Comparison of ENCODE assay signal across 8 cellular contexts in genomic region chr2:45938649-45939511, GRCh38.
DNase-seq lines count a peak whose midpoint lies in the region; ATAC-seq and TF ChIP-seq lines count a peak whose summit lies in the region.

No MANE protein-coding gene starts in this region.

- POLR2A ChIA-PET in naive thymus-derived CD8-positive, alpha-beta T cell (lab: Charles Lee), result no interaction called here

- H3K4me3 ChIP-seq in SJSA1, result no peak overlapping the region
- H3K4me3 ChIP-seq in heart left ventricle, result peak overlapping the region in 1 of 12 donors; percentile 4
- no peak overlapping the region for H3K4me3 ChIP-seq in skeletal muscle cell (ENCODE audit: low read depth, low read length)

- no peaks in the 10 kb centered on the region for H3K27me3 Mint-ChIP-seq in naive thymus-derived CD8-positive, alpha-beta T cell

- no peaks in the 10 kb centered on the region for H3K36me3 ChIP-seq in SJSA1
- H3K36me3 ChIP-seq in heart left ventricle, result no peaks in the 10 kb centered on the region

- intact Hi-C loops in heart left ventricle (cut with DNase I), result loop anchor here in 9 of 10 donors (1.0 to 10.0 kb wide), 9 partner anchors 52 to 352 kb away; no protein-coding TSS in a partner anchor

- TF ChIP-seq POLR2A in heart left ventricle (IDR thresholded peaks at IDR 0.05), result no peak

- peaks cover 3 to 6% (median 4%) of the 10 kb centered on the region in 4 donors for H3K4me1 Mint-ChIP-seq in naive thymus-derived CD8-positive, alpha-beta T cell

- no peak overlapping the region for H3K4me3 Mint-ChIP-seq in naive thymus-derived CD8-positive, alpha-beta T cell

- H3K9me3 ChIP-seq in SJSA1 (replicated peaks) (no peaks in the 10 kb centered on the region), heart left ventricle (no peaks in the 10 kb centered on the region)

- H3K4me1 ChIP-seq in SJSA1 (replicated peaks), result peaks cover 34% of the 10 kb centered on the region
- H3K4me1 ChIP-seq in heart left ventricle, result peaks cover 2 to 32% (median 14%) of the 10 kb centered on the region in 12 donors

- no peaks in the 10 kb centered on the region for H3K9me3 Mint-ChIP-seq in naive thymus-derived CD8-positive, alpha-beta T cell

- no peak for TF ChIP-seq CTCF in heart left ventricle (IDR thresholded peaks at IDR 0.05)

- WGBS in heart left ventricle, 4 donors, result 61 to 74% (median 70%) methylated on average over 13 of the region's 13 CpGs

- peak; percentile 49 to 81 (median 76) for ATAC-seq in heart left ventricle
- ATAC-seq in naive thymus-derived CD8-positive, alpha-beta T cell, result no peak
- no peak for ATAC-seq in HG03135 (IDR thresholded peaks at IDR 0.05; ENCODE audit: unreplicated experiment)

- peak; percentile 89 for DNase-seq in GM04503 (ENCODE audit: low read depth)
- peak; percentile 94 to 96 for DNase-seq in SJSA1 (ENCODE audit: low read depth in 1 of 2, low spot score in 2 of 2)
- DNase-seq in heart left ventricle, result peak; percentile 48 to 75 (median 68)
- peak; percentile 92 for DNase-seq in skeletal muscle cell (ENCODE audit: low read depth)
- no peak for DNase-seq in naive thymus-derived CD8-positive, alpha-beta T cell
- no peak for DNase-seq in NCI-H1694 (lab: John Stamatoyannopoulos, UW)
- no peak for DNase-seq in activated effector memory CD4-positive, alpha-beta T cell treated with anti-CD3 and anti-CD28 coated beads, Interleukin-2, amount 50 U/mL, for 16 hours

- H3K36me3 Mint-ChIP-seq in naive thymus-derived CD8-positive, alpha-beta T cell, result no peaks in the 10 kb centered on the region

- no peak overlapping the region for H3K27ac Mint-ChIP-seq in naive thymus-derived CD8-positive, alpha-beta T cell

- H3K27ac ChIP-seq in SJSA1, result peak overlapping the region; percentile 82
- peak overlapping the region in 6 of 12 donors; percentile 6 to 67 (median 24) for H3K27ac ChIP-seq in heart left ventricle

- H3K27me3 ChIP-seq in SJSA1 (replicated peaks), result no peaks in the 10 kb centered on the region
- H3K27me3 ChIP-seq in heart left ventricle, result no peaks in the 10 kb centered on the region

Comparison
In these comparisons a context has a peak if more than half of its experiments do, and no peak if none do; other contexts are left out.
1. DNase-seq: peak in GM04503 (single experiment), SJSA1 (2 of 2), heart left ventricle (5 of 5) and skeletal muscle cell (single experiment); none in naive thymus-derived CD8-positive, alpha-beta T cell (0 of 10), NCI-H1694 (single experiment) and activated effector memory CD4-positive, alpha-beta T cell treated with anti-CD3 and anti-CD28 coated beads, Interleukin-2, amount 50 U/mL, for 16 hours (single experiment).
2. ATAC-seq: peak in heart left ventricle (4 of 4); none in naive thymus-derived CD8-positive, alpha-beta T cell (0 of 2) and HG03135 (single experiment).